9 cellular contexts compared by ENCODE assay signal in the genomic region with DNA sequence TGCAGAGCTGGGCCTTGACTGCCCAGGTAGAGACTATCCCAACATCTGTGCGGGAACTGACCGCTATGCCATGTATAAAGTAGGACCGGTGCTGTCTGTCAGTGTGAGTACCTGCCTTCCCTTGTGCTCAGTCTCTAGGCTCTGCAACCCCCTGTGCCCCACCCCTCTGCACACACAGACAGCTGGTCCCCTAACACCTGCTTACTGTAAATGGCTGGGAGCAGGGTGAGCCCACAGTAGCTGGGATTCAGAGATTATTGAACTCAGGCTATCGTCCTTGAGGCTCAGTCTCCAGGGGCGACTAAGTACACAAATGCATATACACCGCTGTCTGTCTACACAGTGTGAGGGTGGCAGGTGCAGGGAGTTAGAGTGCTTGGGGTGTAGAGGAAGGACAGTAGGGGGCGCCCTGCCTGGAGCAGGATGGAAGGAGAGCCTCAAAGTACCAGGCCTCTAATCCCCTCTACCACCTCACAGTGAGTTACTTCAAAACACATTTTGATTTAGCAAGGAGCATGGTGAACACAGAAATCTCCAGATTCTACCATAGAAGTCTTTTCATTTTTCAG. TPM values are rescaled to one million over a fixed set of nuclear protein-coding genes. Genes with fewer than 3 reads are reported as not detected.
DNase-seq lines count a peak whose midpoint lies in the region; ATAC-seq, FAIRE-seq and TF ChIP-seq lines count a peak whose summit lies in the region.
"Had no signal": no experiment of that assay in that cellular context is flagged by ENCODE, and none has a peak within 500 bp of the region (broad histone marks: within the 10 kb centered on the region; RNA-seq: fewer than 3 reads in every experiment).

No MANE protein-coding gene starts in this region.

- H3K27ac Mint-ChIP-seq in GM23338 (peak overlapping the region; percentile 18; the same call in 1 of the 2 replicates), nephron progenitor cell (no peak overlapping the region)
- H3K27ac Mint-ChIP-seq in activated CD8-positive, alpha-beta T cell treated with anti-CD3 and anti-CD28 coated beads, Interleukin-2, amount 10 ng/mL, durations not matched to agents 7 days and 5 days: no peak overlapping the region

- H4K20me1 ChIP-seq in GM23338 (replicated peaks; ENCODE audit: insufficient read depth): no peaks in the 10 kb centered on the region; the same call in 1 of the 2 replicates

- H3F3A ChIP-seq in GM23338 (replicated peaks; ENCODE audit: low read depth): no peaks in the 10 kb centered on the region

- H3K9me3 ChIP-seq in BE2C: no peaks in the 10 kb centered on the region

- H3K36me3 ChIP-seq in BE2C: peaks cover 2% of the 10 kb centered on the region; the same call in 1 of the 2 replicates
- H3K36me3 ChIP-seq in GM23338 (ENCODE audit: insufficient read depth): peaks cover 26% of the 10 kb centered on the region

- H3K9me2 ChIP-seq in GM23338 (ENCODE audit: insufficient read depth): no peaks in the 10 kb centered on the region

- no peak overlapping the region for H3K27ac ChIP-seq in GM23338 (ENCODE audit: low read depth)

- H3K4me3 Mint-ChIP-seq in GM23338 (no peak overlapping the region), nephron progenitor cell (no peak overlapping the region)
- H3K4me3 Mint-ChIP-seq in activated CD8-positive, alpha-beta T cell treated with anti-CD3 and anti-CD28 coated beads, Interleukin-2, amount 10 ng/mL, durations not matched to agents 7 days and 5 days: no peak overlapping the region

- no peaks in the 10 kb centered on the region for H3K27me3 ChIP-seq in BE2C
- H3K27me3 ChIP-seq in GM23338 (ENCODE audit: insufficient read depth): no peaks in the 10 kb centered on the region

- no peak for FAIRE-seq in GM19239 (lab: Jason Lieb, UNC)

- POLR2A ChIA-PET in activated CD8-positive, alpha-beta T cell treated with anti-CD3 and anti-CD28 coated beads, Interleukin-2, amount 10 ng/mL, durations not matched to agents 7 days and 5 days (lab: Charles Lee): interaction anchor here (1.0 kb wide), 2 partner anchors 12 to 13 kb away, joined by 3 read pairs; a partner anchor contains a TSS

- TF ChIP-seq CTCF in BE2C (IDR thresholded peaks at IDR 0.05; ENCODE audit: low read depth, low read length) (peak; percentile 39), GM23338 (conservative IDR thresholded peaks at IDR 0.05; ENCODE audit: low read depth in 2 of 2) (peak; percentile 64 to 75), nephron progenitor cell (IDR thresholded peaks at IDR 0.05) (no peak)

- H3K36me3 Mint-ChIP-seq in GM23338 (ENCODE audit: low read depth) (peaks cover 76% of the 10 kb centered on the region), nephron progenitor cell (ENCODE audit: low read depth) (peaks cover 45% of the 10 kb centered on the region)
- peaks cover 79% of the 10 kb centered on the region for H3K36me3 Mint-ChIP-seq in activated CD8-positive, alpha-beta T cell treated with anti-CD3 and anti-CD28 coated beads, Interleukin-2, amount 10 ng/mL, durations not matched to agents 7 days and 5 days (ENCODE audit: low read depth)

- ATAC-seq in GM23338 (peak; percentile 94), GM19397 (IDR thresholded peaks at IDR 0.05; ENCODE audit: unreplicated experiment) (no peak)
- ATAC-seq in activated CD8-positive, alpha-beta T cell treated with anti-CD3 and anti-CD28 coated beads, Interleukin-2, amount 10 ng/mL, durations not matched to agents 7 days and 5 days: peak; percentile 25
- ATAC-seq in activated CD4-positive, CD25-positive, alpha-beta regulatory T cell treated with anti-CD3 and anti-CD28 coated beads, Interleukin-2, amount 50 U/mL, for 24 hours: no peak

- H3K79me2 ChIP-seq in GM23338 (replicated peaks; ENCODE audit: insufficient read depth): peaks cover 12% of the 10 kb centered on the region

- H3K27me3 Mint-ChIP-seq in GM23338 (ENCODE audit: insufficient read depth, low read depth, poor library complexity): peaks cover 2% of the 10 kb centered on the region
- H3K27me3 Mint-ChIP-seq in activated CD8-positive, alpha-beta T cell treated with anti-CD3 and anti-CD28 coated beads, Interleukin-2, amount 10 ng/mL, durations not matched to agents 7 days and 5 days (ENCODE audit: low read depth): no peaks in the 10 kb centered on the region
- H3K27me3 Mint-ChIP-seq in nephron progenitor cell (ENCODE audit: low read depth, poor library complexity): no peaks in the 10 kb centered on the region

- no peak overlapping the region for H3K4me2 ChIP-seq in GM23338

- no peaks in the 10 kb centered on the region for H3K4me1 ChIP-seq in BE2C
- no peaks in the 10 kb centered on the region for H3K4me1 ChIP-seq in GM23338 (ENCODE audit: insufficient read depth)

- no peak for DNase-seq in BE2C
- peak; percentile 63 for DNase-seq in GM23338 (ENCODE audit: low spot score)
- peak; percentile 44 for DNase-seq in activated CD8-positive, alpha-beta T cell treated with anti-CD3 and anti-CD28 coated beads, Interleukin-2, amount 10 ng/mL, durations not matched to agents 7 days and 5 days
- DNase-seq in islet precursor cell: peak; percentile 54
- no peak for DNase-seq in GM19239 (ENCODE audit: insufficient read length, low spot score)
- no peak for DNase-seq in nephron progenitor cell
- DNase-seq: NCI-H510A treated with DMSO at 0.1 percent for 48 hours had no signal

- no peak overlapping the region for H2AFZ ChIP-seq in GM23338

- CTCF ChIA-PET in activated CD8-positive, alpha-beta T cell treated with anti-CD3 and anti-CD28 coated beads, Interleukin-2, amount 10 ng/mL, durations not matched to agents 7 days and 5 days (lab: Charles Lee): interaction anchor here (0.6 to 2.1 kb wide), 8 partner anchors 8 to 177 kb away, joined by 3 to 6 read pairs (median 4); no protein-coding TSS in a partner anchor

- no peak overlapping the region for H3K4me3 ChIP-seq in BE2C (ENCODE audit: low read depth, low read length)
- H3K4me3 ChIP-seq in GM23338: no peak overlapping the region

- H3K4me1 Mint-ChIP-seq in GM23338 (no peaks in the 10 kb centered on the region), nephron progenitor cell (no peaks in the 10 kb centered on the region)
- H3K4me1 Mint-ChIP-seq in activated CD8-positive, alpha-beta T cell treated with anti-CD3 and anti-CD28 coated beads, Interleukin-2, amount 10 ng/mL, durations not matched to agents 7 days and 5 days (ENCODE audit: low read depth): peaks cover 33% of the 10 kb centered on the region

- no peaks in the 10 kb centered on the region for H3K9me3 Mint-ChIP-seq in GM23338
- no peaks in the 10 kb centered on the region for H3K9me3 Mint-ChIP-seq in activated CD8-positive, alpha-beta T cell treated with anti-CD3 and anti-CD28 coated beads, Interleukin-2, amount 10 ng/mL, durations not matched to agents 7 days and 5 days (ENCODE audit: insufficient read depth)
- H3K9me3 Mint-ChIP-seq in nephron progenitor cell: no peaks in the 10 kb centered on the region

TF ChIP-seq in GM23338, 12 proteins besides CTCF, POLR2A, EP300 and RAD21 (continues in another document):
- TF ChIP-seq, protein P1, sequence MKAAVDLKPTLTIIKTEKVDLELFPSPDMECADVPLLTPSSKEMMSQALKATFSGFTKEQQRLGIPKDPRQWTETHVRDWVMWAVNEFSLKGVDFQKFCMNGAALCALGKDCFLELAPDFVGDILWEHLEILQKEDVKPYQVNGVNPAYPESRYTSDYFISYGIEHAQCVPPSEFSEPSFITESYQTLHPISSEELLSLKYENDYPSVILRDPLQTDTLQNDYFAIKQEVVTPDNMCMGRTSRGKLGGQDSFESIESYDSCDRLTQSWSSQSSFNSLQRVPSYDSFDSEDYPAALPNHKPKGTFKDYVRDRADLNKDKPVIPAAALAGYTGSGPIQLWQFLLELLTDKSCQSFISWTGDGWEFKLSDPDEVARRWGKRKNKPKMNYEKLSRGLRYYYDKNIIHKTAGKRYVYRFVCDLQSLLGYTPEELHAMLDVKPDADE (IDR thresholded peaks at IDR 0.05): no peak
- no peak for TF ChIP-seq ZNF331 (CRISPR knock-in tag; IDR thresholded peaks at IDR 0.05; ENCODE audit: low read depth)
- no peak for TF ChIP-seq CREB1 (CRISPR knock-in tag; IDR thresholded peaks at IDR 0.05; ENCODE audit: low read depth)
- no peak for TF ChIP-seq ZNF114 (CRISPR knock-in tag; IDR thresholded peaks at IDR 0.05)
- TF ChIP-seq EZH2 (IDR thresholded peaks at IDR 0.05; ENCODE audit: low read depth, unreplicated experiment): no peak
- no peak for TF ChIP-seq STAT1 (IDR thresholded peaks at IDR 0.05; ENCODE audit: unreplicated experiment)
- TF ChIP-seq NANOG (IDR thresholded peaks at IDR 0.05; ENCODE audit: borderline replicate concordance): no peak
- TF ChIP-seq, protein P2, sequence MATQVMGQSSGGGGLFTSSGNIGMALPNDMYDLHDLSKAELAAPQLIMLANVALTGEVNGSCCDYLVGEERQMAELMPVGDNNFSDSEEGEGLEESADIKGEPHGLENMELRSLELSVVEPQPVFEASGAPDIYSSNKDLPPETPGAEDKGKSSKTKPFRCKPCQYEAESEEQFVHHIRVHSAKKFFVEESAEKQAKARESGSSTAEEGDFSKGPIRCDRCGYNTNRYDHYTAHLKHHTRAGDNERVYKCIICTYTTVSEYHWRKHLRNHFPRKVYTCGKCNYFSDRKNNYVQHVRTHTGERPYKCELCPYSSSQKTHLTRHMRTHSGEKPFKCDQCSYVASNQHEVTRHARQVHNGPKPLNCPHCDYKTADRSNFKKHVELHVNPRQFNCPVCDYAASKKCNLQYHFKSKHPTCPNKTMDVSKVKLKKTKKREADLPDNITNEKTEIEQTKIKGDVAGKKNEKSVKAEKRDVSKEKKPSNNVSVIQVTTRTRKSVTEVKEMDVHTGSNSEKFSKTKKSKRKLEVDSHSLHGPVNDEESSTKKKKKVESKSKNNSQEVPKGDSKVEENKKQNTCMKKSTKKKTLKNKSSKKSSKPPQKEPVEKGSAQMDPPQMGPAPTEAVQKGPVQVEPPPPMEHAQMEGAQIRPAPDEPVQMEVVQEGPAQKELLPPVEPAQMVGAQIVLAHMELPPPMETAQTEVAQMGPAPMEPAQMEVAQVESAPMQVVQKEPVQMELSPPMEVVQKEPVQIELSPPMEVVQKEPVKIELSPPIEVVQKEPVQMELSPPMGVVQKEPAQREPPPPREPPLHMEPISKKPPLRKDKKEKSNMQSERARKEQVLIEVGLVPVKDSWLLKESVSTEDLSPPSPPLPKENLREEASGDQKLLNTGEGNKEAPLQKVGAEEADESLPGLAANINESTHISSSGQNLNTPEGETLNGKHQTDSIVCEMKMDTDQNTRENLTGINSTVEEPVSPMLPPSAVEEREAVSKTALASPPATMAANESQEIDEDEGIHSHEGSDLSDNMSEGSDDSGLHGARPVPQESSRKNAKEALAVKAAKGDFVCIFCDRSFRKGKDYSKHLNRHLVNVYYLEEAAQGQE (IDR thresholded peaks at IDR 0.05; ENCODE audit: unreplicated experiment): no peak
- no peak for TF ChIP-seq POLR2AphosphoS5 (IDR thresholded peaks at IDR 0.05; ENCODE audit: low read depth)
- TF ChIP-seq EZH2phosphoT487 (IDR thresholded peaks at IDR 0.05; ENCODE audit: unreplicated experiment): no peak

RNA-seq across cellular contexts. Expression of a gene that starts 12.9 kb away (rescaled TPM):
- polyA plus RNA-seq in BE2C (2012; ENCODE audit: insufficient read depth, insufficient read length, low read depth): 34.8 TPM
- total RNA-seq in GM23338 (2014; rRNA removed; shearing (Covaris generic)): 22.7 and 28.6 TPM in 2 replicates
- polyA plus RNA-seq in GM23338 (2016; fragmentation: Nextera tagmentation; extraction: Ambion mirVana): 43.5 and 44.1 TPM in 2 replicates
- 10 to 100 TPM; 60.7 to 68.4 TPM for total RNA-seq in activated CD8-positive, alpha-beta T cell treated with anti-CD3 and anti-CD28 coated beads, Interleukin-2, amount 10 ng/mL, durations not matched to agents 7 days and 5 days

Comparison
In these comparisons a context has a peak if more than half of its experiments do, and no peak if none do; other contexts are left out.
1. DNase-seq: peak in GM23338 (single experiment), activated CD8-positive, alpha-beta T cell treated with anti-CD3 and anti-CD28 coated beads, Interleukin-2, amount 10 ng/mL, durations not matched to agents 7 days and 5 days (single experiment) and islet precursor cell (single experiment); none in BE2C (single experiment), GM19239 (single experiment) and nephron progenitor cell (single experiment).
2. ATAC-seq: peak in GM23338 (single experiment) and activated CD8-positive, alpha-beta T cell treated with anti-CD3 and anti-CD28 coated beads, Interleukin-2, amount 10 ng/mL, durations not matched to agents 7 days and 5 days (single experiment); none in activated CD4-positive, CD25-positive, alpha-beta regulatory T cell treated with anti-CD3 and anti-CD28 coated beads, Interleukin-2, amount 50 U/mL, for 24 hours (0 of 2) and GM19397 (single experiment).